19 cellular contexts compared by ENCODE assay signal in genomic region chr2:157355618-157356017, GRCh38. TPM values are rescaled to one million over a fixed set of nuclear protein-coding genes. Genes with fewer than 3 reads are reported as not detected.
DNase-seq lines count a peak whose midpoint lies in the region; ATAC-seq and TF ChIP-seq lines count a peak whose summit lies in the region.
"Had no signal": no experiment of that assay in that cellular context is flagged by ENCODE, and none has a peak within 500 bp of the region (broad histone marks: within the 10 kb centered on the region; RNA-seq: fewer than 3 reads in every experiment).

No MANE protein-coding gene starts in this region.

- H2AFZ ChIP-seq in neural progenitor cell (replicated peaks), result peak overlapping the region; percentile 11

- no peaks in the 10 kb centered on the region for H3K36me3 ChIP-seq in neural progenitor cell
- H3K36me3 ChIP-seq: adrenal gland, upper lobe of left lung had no signal

- H3K79me2 ChIP-seq in neural progenitor cell (ENCODE audit: low read depth), result no peaks in the 10 kb centered on the region

- peaks cover 3% of the 10 kb centered on the region for H3K4me1 Mint-ChIP-seq in neural progenitor cell
- H3K4me1 Mint-ChIP-seq: CD14-positive monocyte had no signal

- TF ChIP-seq CTCF in neural progenitor cell (IDR thresholded peaks at IDR 0.05), result no peak

- H3K4me3 Mint-ChIP-seq in neural progenitor cell, result no peak overlapping the region
- H3K4me3 Mint-ChIP-seq: activated CD8-positive, alpha-beta T cell treated with anti-CD3 and anti-CD28 coated beads for 36 hours; CD14-positive monocyte; central memory CD8-positive, alpha-beta T cell had no signal

- H3K27me3 ChIP-seq in neural progenitor cell, result no peaks in the 10 kb centered on the region
- H3K27me3 ChIP-seq: adrenal gland, upper lobe of left lung had no signal

- peaks cover 7% of the 10 kb centered on the region for H3K27me3 Mint-ChIP-seq in neural progenitor cell (ENCODE audit: insufficient read depth, low read depth)
- H3K27me3 Mint-ChIP-seq: activated CD8-positive, alpha-beta T cell treated with anti-CD3 and anti-CD28 coated beads for 36 hours; central memory CD8-positive, alpha-beta T cell had no signal

- no peaks in the 10 kb centered on the region for H3K4me1 ChIP-seq in neural progenitor cell
- H3K4me1 ChIP-seq: adrenal gland, upper lobe of left lung had no signal

- no peak overlapping the region for H3K27ac ChIP-seq in neural progenitor cell
- H3K27ac ChIP-seq: adrenal gland, upper lobe of left lung had no signal

- H4K20me1 ChIP-seq in neural progenitor cell (ENCODE audit: low read depth), result no peaks in the 10 kb centered on the region

- H3K4me3 ChIP-seq in neural progenitor cell, result no peak overlapping the region
- H3K4me3 ChIP-seq: adrenal gland, GM12878, upper lobe of left lung had no signal

- H3K9me3 ChIP-seq in neural progenitor cell (ENCODE audit: low read depth), result no peaks in the 10 kb centered on the region
- H3K9me3 ChIP-seq: adrenal gland, upper lobe of left lung had no signal

- no peak for ATAC-seq in GM21360 (IDR thresholded peaks at IDR 0.05; ENCODE audit: unreplicated experiment)
- ATAC-seq: activated CD8-positive, alpha-beta T cell treated with anti-CD3 and anti-CD28 coated beads for 36 hours; GM12878 had no signal

- no peaks in the 10 kb centered on the region for H3K36me3 Mint-ChIP-seq in neural progenitor cell
- H3K36me3 Mint-ChIP-seq: CD14-positive monocyte had no signal

- no peaks in the 10 kb centered on the region for H3F3A ChIP-seq in neural progenitor cell (ENCODE audit: low read depth)

- peak; percentile 19 for DNase-seq in GM04503 (ENCODE audit: low read depth)
- DNase-seq in RPMI7951 (ENCODE audit: low read depth), result peak; percentile 32
- DNase-seq in fibroblast of peridontal ligament (ENCODE audit: extremely low read depth), result peak; percentile 55
- DNase-seq in neural progenitor cell (ENCODE audit: low spot score), result no peak
- DNase-seq in mesenteric fat pad (ENCODE audit: low spot score), result no peak
- no peak for DNase-seq in GF-D8 (lab: John Stamatoyannopoulos, UW)
- DNase-seq in HUDEP-2 (lab: John Stamatoyannopoulos, UW; ENCODE audit: unreplicated experiment in 76 of 76), result no peak
- DNase-seq: activated CD8-positive, alpha-beta T cell treated with anti-CD3 and anti-CD28 coated beads for 36 hours; adrenal gland; DND-41; effector CD8-positive, alpha-beta T cell; NCI-H1694; NCI-H446 treated with DMSO at 0.1 percent for 48 hours; stimulated activated naive CD4-positive, alpha-beta T cell treated with Interleukin-2 at 50 U/mL for 16 hours; upper lobe of left lung had no signal

- H3K27ac Mint-ChIP-seq in neural progenitor cell, result no peak overlapping the region
- H3K27ac Mint-ChIP-seq: activated CD8-positive, alpha-beta T cell treated with anti-CD3 and anti-CD28 coated beads for 36 hours; CD14-positive monocyte had no signal

- H3K9me3 Mint-ChIP-seq in neural progenitor cell, result no peaks in the 10 kb centered on the region
- H3K9me3 Mint-ChIP-seq: central memory CD8-positive, alpha-beta T cell had no signal

- no peak overlapping the region for H3K9ac ChIP-seq in neural progenitor cell

- no peak overlapping the region for H3K4me2 ChIP-seq in neural progenitor cell

RNA-seq across cellular contexts. Expression of gene ERMN, which starts 30.0 kb away (rescaled TPM):
- total RNA-seq in RPMI7951 (2014; rRNA removed; shearing (Covaris generic)), result not detected in 2 replicates
- total RNA-seq in neural progenitor cell (ENCODE audit: low replicate concordance) (1.2 and 2.2 TPM in 2 replicates), mesenteric fat pad (0.32 TPM)

Comparison
In these comparisons a context has a peak if more than half of its experiments do, and no peak if none do; other contexts are left out.
1. DNase-seq: peak in GM04503 (single experiment), RPMI7951 (single experiment) and fibroblast of peridontal ligament (single experiment); none in neural progenitor cell (single experiment), mesenteric fat pad (single experiment), GF-D8 (single experiment) and HUDEP-2 (0 of 76).